ENCODE assay signal across 1 cellular context in genomic region chr6:31203345-31203979, GRCh38.
TF ChIP-seq lines count a peak whose summit lies in the region.

No MANE protein-coding gene starts in this region.

TF ChIP-seq in WTC11, 78 proteins besides CTCF, POLR2A, EP300 and RAD21 (continued from another document):
- TF ChIP-seq ZNF532 (CRISPR knock-in tag; IDR thresholded peaks at IDR 0.05; ENCODE audit: borderline replicate concordance) (no peak), FOXK1 (CRISPR knock-in tag; IDR thresholded peaks at IDR 0.05) (no peak), TCF7 (CRISPR knock-in tag; IDR thresholded peaks at IDR 0.05; ENCODE audit: low read depth) (no peak), TEAD4 (CRISPR knock-in tag; IDR thresholded peaks at IDR 0.05) (no peak), STAT6 (CRISPR knock-in tag; conservative IDR thresholded peaks at IDR 0.05; ENCODE audit: low read depth) (no peak), ZNF121 (CRISPR knock-in tag; IDR thresholded peaks at IDR 0.05) (no peak)
TF ChIP-seq in WTC11: peak in this region for 0.
